18 cellular contexts compared by ENCODE assay signal in the genomic region with DNA sequence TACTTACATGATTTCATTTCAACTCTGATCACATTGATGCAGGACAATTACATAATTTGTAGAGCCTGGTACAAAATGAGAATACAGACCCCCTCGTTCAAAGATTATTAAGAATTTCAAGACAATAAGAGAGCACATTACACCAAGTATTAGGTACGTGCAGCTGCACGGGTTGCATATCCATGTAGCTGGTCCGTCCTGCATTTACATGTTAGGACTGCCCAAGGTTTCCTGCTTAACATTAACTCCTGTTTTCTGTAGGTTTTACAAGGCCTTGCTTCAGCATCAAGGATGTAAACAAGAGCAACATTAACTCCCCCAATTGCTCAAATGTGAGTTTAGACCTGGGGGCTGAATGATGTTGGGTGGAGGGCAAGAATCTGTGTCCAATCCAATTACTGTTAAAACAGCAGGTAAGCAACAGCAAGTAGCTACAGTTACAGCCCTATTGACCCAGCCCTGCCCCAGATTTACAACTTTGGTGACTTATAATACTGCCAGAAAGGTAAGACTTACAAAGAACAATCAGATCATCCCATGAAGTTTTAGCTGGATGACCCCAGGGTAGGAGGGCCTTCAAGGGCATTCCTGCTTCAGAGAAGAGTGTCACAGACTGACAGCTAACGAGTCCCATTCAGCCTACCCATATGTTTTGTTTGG.
DNase-seq lines count a peak whose midpoint lies in the region; ATAC-seq and TF ChIP-seq lines count a peak whose summit lies in the region.
"Had no signal": no experiment of that assay in that cellular context is flagged by ENCODE, and none has a peak within 500 bp of the region (broad histone marks: within the 10 kb centered on the region; RNA-seq: fewer than 3 reads in every experiment).

No MANE protein-coding gene starts in this region.

- no peak overlapping the region for H3K27ac Mint-ChIP-seq in Caco-2 (ENCODE audit: unreplicated experiment)
- H3K27ac Mint-ChIP-seq: CD14-positive monocyte; CD4-positive, alpha-beta memory T cell; CD8-positive, alpha-beta memory T cell had no signal

- H3K27me3 ChIP-seq in Caco-2 (replicated peaks; ENCODE audit: control insufficient read depth, insufficient read depth, low read length) = no peaks in the 10 kb centered on the region
- H3K27me3 ChIP-seq: BE2C, BLaER1 had no signal

- peak; percentile 95 for ATAC-seq in left colon
- ATAC-seq in mucosa of descending colon = peak; percentile 82
- no peak for ATAC-seq in GM21447 (IDR thresholded peaks at IDR 0.05; ENCODE audit: unreplicated experiment)

- H3K4me1 ChIP-seq in mucosa of descending colon (ENCODE audit: low read depth) = peaks cover 2% of the 10 kb centered on the region
- no peaks in the 10 kb centered on the region for H3K4me1 ChIP-seq in Caco-2
- H3K4me1 ChIP-seq: BE2C, BLaER1 had no signal

- H3K4me1 Mint-ChIP-seq in Caco-2 (ENCODE audit: low read depth, unreplicated experiment) = no peaks in the 10 kb centered on the region
- H3K4me1 Mint-ChIP-seq: CD14-positive monocyte; CD4-positive, alpha-beta memory T cell; CD4-positive, CD25-positive, alpha-beta regulatory T cell; CD8-positive, alpha-beta memory T cell had no signal

- no peak overlapping the region for H3K4me3 Mint-ChIP-seq in Caco-2 (ENCODE audit: unreplicated experiment)
- H3K4me3 Mint-ChIP-seq: CD14-positive monocyte; CD4-positive, alpha-beta memory T cell; CD4-positive, CD25-positive, alpha-beta regulatory T cell; CD8-positive, alpha-beta memory T cell had no signal

- POLR2A ChIA-PET in Caco-2 (lab: Charles Lee) = no interaction called here

- TF ChIP-seq CTCF in mucosa of descending colon (IDR thresholded peaks at IDR 0.05) = no peak
- no peak for TF ChIP-seq CTCF in Caco-2 (IDR thresholded peaks at IDR 0.05; ENCODE audit: insufficient read depth in 1 of 2, low read depth in 1 of 2, low read length in 1 of 2, severe bottlenecking in 1 of 2, unreplicated experiment in 1 of 2)

- no TSS peak for BruUV-seq in Caco-2 (replicated peaks; lab: Mats Ljungman, UMichigan)

- peaks cover 8% of the 10 kb centered on the region for H3K27me3 Mint-ChIP-seq in Caco-2 (ENCODE audit: insufficient read depth, unreplicated experiment)
- H3K27me3 Mint-ChIP-seq: CD4-positive, CD25-positive, alpha-beta regulatory T cell had no signal

- H3K9me3 ChIP-seq in mucosa of descending colon = no peaks in the 10 kb centered on the region
- H3K9me3 ChIP-seq in Caco-2 = no peaks in the 10 kb centered on the region
- H3K9me3 ChIP-seq: BE2C, BLaER1 had no signal

- intact Hi-C loops in left colon (cut with DNase I, micrococcal nuclease) (no loop called here), mucosa of descending colon (cut with DNase I, micrococcal nuclease) (no loop called here), Caco-2 (cut with micrococcal nuclease; ENCODE audit: unreplicated experiment) (no loop called here)

- no peaks in the 10 kb centered on the region for H3K36me3 ChIP-seq in mucosa of descending colon (ENCODE audit: low read depth)
- H3K36me3 ChIP-seq in Caco-2 (ENCODE audit: control insufficient read depth, insufficient read depth, low read length) = no peaks in the 10 kb centered on the region
- H3K36me3 ChIP-seq: BE2C, BLaER1 had no signal

- CTCF ChIA-PET in Caco-2 (lab: Charles Lee) = no interaction called here

- no peaks in the 10 kb centered on the region for H3K36me3 Mint-ChIP-seq in Caco-2 (ENCODE audit: insufficient read depth, unreplicated experiment)
- H3K36me3 Mint-ChIP-seq: CD14-positive monocyte; CD4-positive, alpha-beta memory T cell; CD4-positive, CD25-positive, alpha-beta regulatory T cell had no signal

- H3K9me3 Mint-ChIP-seq in Caco-2 (ENCODE audit: unreplicated experiment) = no peaks in the 10 kb centered on the region

- DNase-seq in left colon (peak in 1 of 2 donors; percentile 13), mucosa of descending colon (peak in 1 of 3 donors; percentile 57), NCI-H748 treated with DMSO at 0.1 percent for 48 hours (lab: John Stamatoyannopoulos, UW) (no peak), Caco-2 (no peak)
- DNase-seq: 8988T; ACHN; BE2C; C1 segment of cervical spinal cord; Calu3; CD4-positive, alpha-beta memory T cell; CD4-positive, CD25-positive, alpha-beta regulatory T cell; CD8-positive, alpha-beta memory T cell; COR-L47; DMS79 treated with DMSO at 0.1 percent for 48 hours; GF-D8 had no signal

- H3K4me3 ChIP-seq in mucosa of descending colon = no peak overlapping the region
- no peak overlapping the region for H3K4me3 ChIP-seq in Caco-2 (ENCODE audit: low read depth, low read length)
- H3K4me3 ChIP-seq: BLaER1 had no signal
